In the genomic region with DNA sequence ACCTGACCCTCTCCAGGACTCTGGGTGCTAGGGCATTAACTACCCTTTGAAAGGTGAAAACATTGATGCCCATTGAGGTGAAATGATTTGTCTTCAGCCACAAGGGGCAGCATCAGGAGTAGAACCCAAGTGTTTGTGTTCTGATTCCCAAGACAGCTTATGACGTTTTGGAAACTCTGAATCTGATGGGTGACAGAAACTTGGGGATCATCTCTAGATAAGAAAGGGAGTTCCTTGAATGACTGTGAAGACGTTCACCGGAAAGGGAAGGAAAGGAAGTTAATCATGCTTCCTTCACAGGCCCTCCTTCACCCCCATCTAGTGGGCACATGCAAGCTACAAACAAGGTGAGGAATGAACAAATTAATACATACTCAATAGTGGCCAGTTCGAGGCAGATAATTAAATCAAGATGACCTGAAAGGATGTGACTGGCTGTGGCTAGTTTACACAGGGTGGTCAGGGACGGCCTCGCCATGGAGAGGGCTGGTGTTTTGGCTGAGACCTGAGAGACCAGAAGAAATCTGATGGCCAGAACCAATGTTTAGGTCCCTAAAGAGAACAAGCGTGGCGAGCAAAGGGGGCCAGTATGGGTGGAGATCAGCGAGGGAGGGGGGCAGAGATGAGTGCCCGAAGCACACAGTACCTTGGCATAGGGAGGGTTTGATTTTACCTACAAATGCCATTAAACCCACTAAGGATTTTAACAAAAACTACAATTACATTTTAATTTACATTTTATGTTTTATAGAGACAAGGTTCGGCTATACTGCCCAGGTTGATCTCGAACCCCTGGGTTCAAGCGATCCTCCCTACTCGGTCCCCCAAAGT, we compare ENCODE assay signal across 8 cellular contexts. TPM values are rescaled to one million over a fixed set of nuclear protein-coding genes. Genes with fewer than 3 reads are reported as not detected.
A peak's percentile ranks its signal among the peaks of the same experiment; 100 is the strongest.
DNase-seq lines count a peak whose midpoint lies in the region; ATAC-seq and TF ChIP-seq lines count a peak whose summit lies in the region.

No MANE protein-coding gene starts in this region.

- TF ChIP-seq CTCF in fibroblast of mammary gland (conservative IDR thresholded peaks at IDR 0.05; ENCODE audit: control insufficient read depth, insufficient read depth, low read depth, low read length), result peak; percentile 68

- no peaks in the 10 kb centered on the region for H3K4me1 ChIP-seq in NT2/D1 (ENCODE audit: insufficient read depth, insufficient read length)
- H3K4me1 ChIP-seq in neuron (ENCODE audit: insufficient read depth, low read length), result peaks cover 11% of the 10 kb centered on the region
- peaks cover 10% of the 10 kb centered on the region for H3K4me1 ChIP-seq in thymus (ENCODE audit: control insufficient read depth, insufficient read depth, low read length)

- peak; percentile 24 for ATAC-seq in GM18867 (IDR thresholded peaks at IDR 0.05; ENCODE audit: unreplicated experiment)

- WGBS in thymus, result 42% methylated on average over 14 of the region's 14 CpGs

- peak overlapping the region; percentile 65 for H3K9ac ChIP-seq in NT2/D1 (ENCODE audit: insufficient read length, low read depth)

- H3K4me3 ChIP-seq in NT2/D1 (ENCODE audit: insufficient read length, low read depth), result peak overlapping the region; percentile 76
- peak overlapping the region; percentile 72 for H3K4me3 ChIP-seq in fibroblast of mammary gland (ENCODE audit: control insufficient read depth, low read depth, low read length)
- peak overlapping the region; percentile 64 for H3K4me3 ChIP-seq in neuron (ENCODE audit: low read length)
- H3K4me3 ChIP-seq in thymus (ENCODE audit: low read length), result peak overlapping the region; percentile 94

- H3K27me3 ChIP-seq in NT2/D1 (ENCODE audit: insufficient read depth, insufficient read length) (no peaks in the 10 kb centered on the region), neuron (ENCODE audit: insufficient read depth, low read length) (no peaks in the 10 kb centered on the region), thymus (ENCODE audit: control insufficient read depth, insufficient read depth) (no peaks in the 10 kb centered on the region)

- H3K27ac ChIP-seq in thymus (ENCODE audit: low read depth), result peak overlapping the region; percentile 87

- DNase-seq in AG08395 (ENCODE audit: low spot score), result peak; percentile 67
- DNase-seq in NT2/D1 (ENCODE audit: low read depth, low spot score), result no peak
- DNase-seq in activated T-cell treated with anti-CD3 and anti-CD28 coated beads for 24 hours (ENCODE audit: low read depth), result peak; percentile 57
- peak; percentile 72 for DNase-seq in fibroblast of mammary gland (ENCODE audit: low read depth)
- no peak for DNase-seq in NCI-H1105 (lab: John Stamatoyannopoulos, UW)

- H3K36me3 ChIP-seq in NT2/D1 (ENCODE audit: insufficient read depth, insufficient read length, low read length), result no peaks in the 10 kb centered on the region
- no peaks in the 10 kb centered on the region for H3K36me3 ChIP-seq in neuron (ENCODE audit: insufficient read depth, low read length)
- H3K36me3 ChIP-seq in thymus (ENCODE audit: control insufficient read depth, insufficient read depth), result no peaks in the 10 kb centered on the region

- H3K9me3 ChIP-seq in NT2/D1 (ENCODE audit: insufficient read depth, low read length), result no peaks in the 10 kb centered on the region
- H3K9me3 ChIP-seq in neuron (ENCODE audit: low read length), result no peaks in the 10 kb centered on the region
- H3K9me3 ChIP-seq in thymus (ENCODE audit: control insufficient read depth), result no peaks in the 10 kb centered on the region

- peak overlapping the region; percentile 89 for H2AFZ ChIP-seq in neuron (ENCODE audit: low read depth, low read length)

RNA-seq across cellular contexts. Expression of a gene that starts 0.9 kb away (rescaled TPM):
- polyA plus RNA-seq in thymus, result 5.3 TPM

RNA-seq across cellular contexts. Expression of a gene that starts 15.0 kb away (rescaled TPM):
- polyA plus RNA-seq in thymus, result 0.16 TPM

RNA-seq across cellular contexts. Expression of a gene that starts 40.8 kb away (rescaled TPM):
- polyA plus RNA-seq in thymus, result 4.1 TPM

RNA-seq across cellular contexts. Expression of a gene that starts 40.9 kb away (rescaled TPM):
- polyA plus RNA-seq in thymus, result 27.0 TPM

Comparison
In these comparisons a context has a peak if more than half of its experiments do, and no peak if none do; other contexts are left out.
1. DNase-seq: peak in AG08395 (single experiment), activated T-cell treated with anti-CD3 and anti-CD28 coated beads for 24 hours (single experiment) and fibroblast of mammary gland (single experiment); none in NT2/D1 (single experiment) and NCI-H1105 (single experiment).
2. Peak in every context shown above with its lines, with median percentiles within 50 percentile points of each other: H3K4me3 ChIP-seq.